In genomic region chr3:53150247-53151085, GRCh38 we compare ENCODE assay signal across 11 cellular contexts. TPM values are rescaled to one million over a fixed set of nuclear protein-coding genes. Genes with fewer than 3 reads are reported as not detected.
DNase-seq lines count a peak whose midpoint lies in the region; ATAC-seq and TF ChIP-seq lines count a peak whose summit lies in the region.
"Had no signal": no experiment of that assay in that cellular context is flagged by ENCODE, and none has a peak within 500 bp of the region (broad histone marks: within the 10 kb centered on the region; RNA-seq: fewer than 3 reads in every experiment).

No MANE protein-coding gene starts in this region.

- H3K9me3 ChIP-seq in heart left ventricle (no peaks in the 10 kb centered on the region), upper lobe of left lung (no peaks in the 10 kb centered on the region), ovary (no peaks in the 10 kb centered on the region)

- DNase-seq in heart left ventricle (peak in 2 of 5 donors; percentile 32 to 38), cardiac septum (ENCODE audit: low spot score) (no peak), activated B cell treated with CpG ODN at 0.5 μM for 24 hours (no peak), kidney tubule cell (ENCODE audit: low spot score) (peak; percentile 74), upper lobe of left lung (peak in 1 of 2 donors; percentile 92), NCI-H526 (lab: John Stamatoyannopoulos, UW) (no peak), ovary (no peak), SIG-M5 treated with dmso at 0.1 percent for 504 hours (lab: John Stamatoyannopoulos, UW; ENCODE audit: unreplicated experiment) (no peak)
- DNase-seq: activated CD8-positive, alpha-beta memory T cell treated with anti-CD3 and anti-CD28 coated beads, Interleukin-2, amount 50 U/mL, for 48 hours; NCI-H2171 treated with DMSO at 0.1 percent for 48 hours; trophoblast cell had no signal

- no peak for TF ChIP-seq CTCF in heart left ventricle (IDR thresholded peaks at IDR 0.05)
- TF ChIP-seq CTCF in activated B cell treated with CpG ODN at 0.5 μM for 24 hours (IDR thresholded peaks at IDR 0.05) = no peak
- no peak for TF ChIP-seq CTCF in upper lobe of left lung (IDR thresholded peaks at IDR 0.05)
- no peak for TF ChIP-seq CTCF in ovary (IDR thresholded peaks at IDR 0.05)

- H3K36me3 Mint-ChIP-seq in activated B cell treated with CpG ODN at 0.5 μM for 24 hours (ENCODE audit: low read depth) = no peaks in the 10 kb centered on the region

- H3K4me1 Mint-ChIP-seq in activated B cell treated with CpG ODN at 0.5 μM for 24 hours = no peaks in the 10 kb centered on the region

- H3K27me3 Mint-ChIP-seq in activated B cell treated with CpG ODN at 0.5 μM for 24 hours = peaks cover 16% of the 10 kb centered on the region

- WGBS in heart left ventricle, 4 donors = 83 to 88% (median 86%) methylated on average over 7 of the region's 7 CpGs
- WGBS in upper lobe of left lung, 2 donors = 73 to 75% methylated on average over 6 to 7 of the region's 7 CpGs
- 82 to 89% (median 82%) methylated on average over 7 of the region's 7 CpGs for WGBS in ovary, 3 donors

- no peak overlapping the region for H3K27ac ChIP-seq in heart left ventricle
- peak overlapping the region; percentile 45 to 83 (median 60) for H3K27ac ChIP-seq in upper lobe of left lung
- no peak overlapping the region for H3K27ac ChIP-seq in ovary

- no peak overlapping the region for H3K4me3 Mint-ChIP-seq in activated B cell treated with CpG ODN at 0.5 μM for 24 hours

- POLR2A ChIA-PET in activated B cell treated with CpG ODN at 0.5 μM for 24 hours (lab: Charles Lee) = interaction anchor here (0.6 to 0.8 kb wide), 2 partner anchors 16 to 203 kb away, joined by 3 to 4 read pairs; no protein-coding TSS in a partner anchor

- peak in 3 of 4 donors; percentile 18 to 56 (median 37) for ATAC-seq in heart left ventricle
- no peak for ATAC-seq in activated B cell treated with CpG ODN at 0.5 μM for 24 hours (ENCODE audit: low read depth)
- peak; percentile 36 to 66 for ATAC-seq in upper lobe of left lung (ENCODE audit: low FRiP score in 2 of 2)

- H3K36me3 ChIP-seq in heart left ventricle = no peaks in the 10 kb centered on the region
- H3K36me3 ChIP-seq in upper lobe of left lung = no peaks in the 10 kb centered on the region
- no peaks in the 10 kb centered on the region for H3K36me3 ChIP-seq in ovary

- intact Hi-C loops in heart left ventricle (cut with DNase I) (no loop called here), cardiac septum (cut with DNase I) (no loop called here), activated B cell treated with CpG ODN at 0.5 μM for 24 hours (cut with micrococcal nuclease) (no loop called here), ovary (cut with DNase I) (no loop called here)

- TF ChIP-seq EP300 in upper lobe of left lung (IDR thresholded peaks at IDR 0.05) (peak in 3 of 4 donors; percentile 71 to 99 (median 91)), ovary (IDR thresholded peaks at IDR 0.05) (no peak)

- H3K9me3 Mint-ChIP-seq in activated B cell treated with CpG ODN at 0.5 μM for 24 hours = no peaks in the 10 kb centered on the region

- CTCF ChIA-PET in activated B cell treated with CpG ODN at 0.5 μM for 24 hours (lab: Charles Lee) = no interaction called here

- peaks cover 0 to 28% (median 4%) of the 10 kb centered on the region in 12 donors for H3K4me1 ChIP-seq in heart left ventricle
- H3K4me1 ChIP-seq in upper lobe of left lung = peaks cover 10 to 83% (median 54%) of the 10 kb centered on the region in 4 donors
- H3K4me1 ChIP-seq in ovary (ENCODE audit: insufficient read depth) = no peaks in the 10 kb centered on the region

- TF ChIP-seq POLR2A in heart left ventricle (IDR thresholded peaks at IDR 0.05) = no peak
- TF ChIP-seq POLR2A in upper lobe of left lung (IDR thresholded peaks at IDR 0.05) = peak in 1 of 4 donors; percentile 39
- no peak for TF ChIP-seq POLR2A in ovary (IDR thresholded peaks at IDR 0.05)

- H3K4me3 ChIP-seq in heart left ventricle (no peak overlapping the region), upper lobe of left lung (no peak overlapping the region), ovary (no peak overlapping the region)

- H3K27ac Mint-ChIP-seq in activated B cell treated with CpG ODN at 0.5 μM for 24 hours = peak overlapping the region; percentile 30

- H3K27me3 ChIP-seq in heart left ventricle (peaks cover 0 to 2% (median 0%) of the 10 kb centered on the region in 9 donors), upper lobe of left lung (no peaks in the 10 kb centered on the region), ovary (no peaks in the 10 kb centered on the region)

RNA-seq across cellular contexts. Expression of gene PRKCD, which starts 10.5 kb away (rescaled TPM):
- 10 to 100 TPM in 6 of 9 donors, 1 to 10 TPM in 3; 5.3 to 44.5 (median 11.6) TPM for total RNA-seq in heart left ventricle
- polyA plus RNA-seq in heart left ventricle = 10 to 100 TPM in 1 of 2 donors, 1 to 10 TPM in 1; 7.8 to 13.4 TPM
- 10.6 TPM for total RNA-seq in cardiac septum
- total RNA-seq in activated B cell treated with CpG ODN at 0.5 μM for 24 hours = 60.4 and 63.9 TPM in 2 replicates
- total RNA-seq in upper lobe of left lung = 100 to 1,000 TPM in 1 of 6 donors, 10 to 100 TPM in 5; 57.7 to 116 (median 67.9) TPM
- total RNA-seq in ovary = 10 to 100 TPM in 6 of 7 donors, 1 to 10 TPM in 1; 6.6 to 19.7 (median 15.2) TPM
- 10 to 100 TPM in 1 of 2 donors, 1 to 10 TPM in 1; 9.6 to 22.2 TPM for polyA plus RNA-seq in ovary

RNA-seq across cellular contexts. Expression of gene RFT1, which starts 20.2 kb away (rescaled TPM):
- 10 to 100 TPM in 3 of 9 donors, 1 to 10 TPM in 6; 5.4 to 16.2 (median 8.8) TPM for total RNA-seq in heart left ventricle
- 1 to 10 TPM; 5.0 to 9.3 TPM for polyA plus RNA-seq in heart left ventricle
- total RNA-seq in cardiac septum = 8.6 TPM
- total RNA-seq in activated B cell treated with CpG ODN at 0.5 μM for 24 hours = 23.6 TPM in 2 replicates
- 10 to 100 TPM in 4 of 6 donors, 1 to 10 TPM in 2; 5.1 to 19.9 (median 12.8) TPM for total RNA-seq in upper lobe of left lung
- 10 to 100 TPM in 6 of 7 donors, 1 to 10 TPM in 1; 8.9 to 23.6 (median 17.8) TPM for total RNA-seq in ovary
- 10 to 100 TPM in 1 of 2 donors, 1 to 10 TPM in 1; 8.3 to 20.8 TPM for polyA plus RNA-seq in ovary

Comparison
In these comparisons a context has a peak if more than half of its experiments do, and no peak if none do; other contexts are left out.
1. H3K27ac ChIP-seq: peak in upper lobe of left lung (4 of 4); none in heart left ventricle (0 of 12) and ovary (0 of 2).